Comparison of ENCODE assay signal across 8 cellular contexts in the genomic region with DNA sequence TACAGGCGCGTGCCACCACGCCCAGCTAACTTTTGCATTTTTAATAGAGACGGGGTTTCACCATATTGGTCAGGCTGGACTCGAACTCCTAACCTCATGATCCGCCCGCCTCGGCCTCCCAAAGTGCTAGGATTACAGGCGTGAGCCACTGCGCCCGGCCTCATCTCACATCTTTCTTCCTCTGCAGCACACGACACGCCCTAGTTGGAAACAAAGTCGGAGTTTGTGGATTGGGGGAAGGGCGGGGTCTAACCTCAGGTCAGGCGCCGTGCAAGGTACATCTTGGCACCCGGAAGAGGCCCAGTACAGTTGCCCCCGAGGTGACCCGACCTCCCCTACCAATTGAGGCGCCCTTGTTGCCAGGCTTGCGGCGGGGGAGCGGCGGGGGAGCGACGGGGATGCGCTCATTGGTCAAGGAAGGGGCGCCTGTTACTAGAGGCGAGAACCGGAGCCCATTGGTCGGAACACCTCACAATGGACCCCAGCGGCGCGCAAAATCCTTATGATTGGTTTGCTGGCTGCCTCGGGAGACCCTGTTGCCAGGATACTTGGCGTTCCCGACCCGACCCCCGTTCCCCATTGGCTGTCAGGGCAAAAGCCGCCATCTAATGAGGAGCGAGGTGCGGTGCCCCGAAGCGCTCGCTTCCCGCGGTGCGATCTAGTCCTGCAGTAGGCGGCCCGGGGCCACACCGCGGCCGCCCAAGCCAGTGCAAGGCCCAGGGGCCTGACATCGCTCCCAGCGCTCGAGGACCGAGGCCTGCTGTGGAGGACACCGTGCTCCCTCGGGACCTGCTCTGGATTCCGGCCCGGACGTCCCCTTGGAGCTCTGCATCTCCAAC. TPM values are rescaled to one million over a fixed set of nuclear protein-coding genes. Genes with fewer than 3 reads are reported as not detected.
DNase-seq lines count a peak whose midpoint lies in the region; ATAC-seq and TF ChIP-seq lines count a peak whose summit lies in the region.

A gene with protein sequence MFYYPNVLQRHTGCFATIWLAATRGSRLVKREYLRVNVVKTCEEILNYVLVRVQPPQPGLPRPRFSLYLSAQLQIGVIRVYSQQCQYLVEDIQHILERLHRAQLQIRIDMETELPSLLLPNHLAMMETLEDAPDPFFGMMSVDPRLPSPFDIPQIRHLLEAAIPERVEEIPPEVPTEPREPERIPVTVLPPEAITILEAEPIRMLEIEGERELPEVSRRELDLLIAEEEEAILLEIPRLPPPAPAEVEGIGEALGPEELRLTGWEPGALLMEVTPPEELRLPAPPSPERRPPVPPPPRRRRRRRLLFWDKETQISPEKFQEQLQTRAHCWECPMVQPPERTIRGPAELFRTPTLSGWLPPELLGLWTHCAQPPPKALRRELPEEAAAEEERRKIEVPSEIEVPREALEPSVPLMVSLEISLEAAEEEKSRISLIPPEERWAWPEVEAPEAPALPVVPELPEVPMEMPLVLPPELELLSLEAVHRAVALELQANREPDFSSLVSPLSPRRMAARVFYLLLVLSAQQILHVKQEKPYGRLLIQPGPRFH (plus strand): TSS at position 659 of the 839 bp plus-strand sequence. CDS start 473 bp downstream, outside the sequence.

- dilution Hi-C loops in IMR-90 (cut with HindIII; ENCODE audit: low sequenced_read_pairs, unreplicated experiment) = no loop called here

- H3K4me1 Mint-ChIP-seq in activated CD4-positive, alpha-beta T cell treated with anti-CD3 and anti-CD28 coated beads for 36 hours = peaks cover 31% of the 10 kb centered on the region

- no peak within 1 kb of the TSS for H3K23ac ChIP-seq in IMR-90 (ENCODE audit: low read depth, low read length)

- no peak within 1 kb of the TSS for H3K18ac ChIP-seq in IMR-90 (ENCODE audit: low read depth, low read length)

- H4K91ac ChIP-seq in IMR-90 (ENCODE audit: insufficient read depth, low read depth, low read length) = no peak within 1 kb of the TSS

- no peak within 1 kb of the TSS for H3K4me3 ChIP-seq in IMR-90 (ENCODE audit: insufficient read depth, low read depth, low read length)

- H4K8ac ChIP-seq in IMR-90 (ENCODE audit: low read depth in 2 of 2, low read length in 2 of 2) = 0 out of 4 replicates have a peak within 1 kb of the TSS, but pooled peaks of 1 of the 2 experiments have one; percentile 14

- no peaks in the 10 kb centered on the region for H3K79me1 ChIP-seq in IMR-90 (ENCODE audit: low read depth in 1 of 2, low read length in 2 of 2)

- H2AK5ac ChIP-seq in IMR-90 (ENCODE audit: low read depth, low read length) = no peak within 1 kb of the TSS

- peaks cover 46% of the 10 kb centered on the region for H3K36me3 Mint-ChIP-seq in activated CD4-positive, alpha-beta T cell treated with anti-CD3 and anti-CD28 coated beads for 36 hours (ENCODE audit: low read depth)

- no TSS peak for BruUV-seq in IMR-90 (replicated peaks; lab: Mats Ljungman, UMichigan)

- no peak for TF ChIP-seq CTCF in IMR-90 (conservative IDR thresholded peaks at IDR 0.05; ENCODE audit: low read depth, low read length)

- no peak within 1 kb of the TSS for H2BK20ac ChIP-seq in IMR-90 (ENCODE audit: low read depth, low read length)

- in situ Hi-C loops in IMR-90 (cut with MboI; ENCODE audit: low sequenced_read_pairs) = no loop called here

- H3K27me3 Mint-ChIP-seq in activated CD4-positive, alpha-beta T cell treated with anti-CD3 and anti-CD28 coated beads for 36 hours = no peaks in the 10 kb centered on the region

- H2BK120ac ChIP-seq in IMR-90 (ENCODE audit: low read depth, low read length) = no peak within 1 kb of the TSS

- H4K20me1 ChIP-seq in IMR-90 (ENCODE audit: insufficient read depth, low read length) = no peaks in the 10 kb centered on the region

- peak within 1 kb of the TSS; percentile 69 for H3K27ac Mint-ChIP-seq in activated CD4-positive, alpha-beta T cell treated with anti-CD3 and anti-CD28 coated beads for 36 hours

- TF ChIP-seq POLR2A in IMR-90 (IDR thresholded peaks at IDR 0.05; ENCODE audit: low read depth, low read length) = no peak

- H2BK15ac ChIP-seq in IMR-90 (ENCODE audit: low read depth, low read length) = no peak within 1 kb of the TSS

- no peak within 1 kb of the TSS for H3K56ac ChIP-seq in IMR-90 (ENCODE audit: extremely low read depth, insufficient read depth, low read length)

- CTCF ChIA-PET in IMR-90 (lab: Yijun Ruan, JAX) = interaction anchor here (0.7 kb wide), 1 partner anchor 10 kb away, joined by 3 read pairs; a partner anchor contains a TSS
- CTCF ChIA-PET in activated CD4-positive, alpha-beta T cell treated with anti-CD3 and anti-CD28 coated beads for 36 hours (lab: Charles Lee) = interaction anchor here (0.7 to 2.8 kb wide), 2 partner anchors 11 to 612 kb away, joined by 3 to 10 read pairs; a partner anchor contains a TSS

- no peak within 1 kb of the TSS for H4K5ac ChIP-seq in IMR-90 (ENCODE audit: low read depth, low read length)

- no peak for TF ChIP-seq RAD21 in IMR-90 (IDR thresholded peaks at IDR 0.05; ENCODE audit: low read length)

- H3K14ac ChIP-seq in IMR-90 (replicated peaks; ENCODE audit: low read depth, low read length) = no peak within 1 kb of the TSS

- no peaks in the 10 kb centered on the region for H3K4me1 ChIP-seq in IMR-90 (ENCODE audit: control insufficient read depth, insufficient read depth, low read length)

- 0 out of 2 replicates have a peak, but pooled peaks cover 3% of the 10 kb centered on the region for H3K9me1 ChIP-seq in IMR-90 (ENCODE audit: insufficient read depth, low read length)

- POLR2A ChIA-PET in IMR-90 (lab: Charles Lee; ENCODE audit: unreplicated experiment) = no interaction called here
- POLR2A ChIA-PET in activated CD4-positive, alpha-beta T cell treated with anti-CD3 and anti-CD28 coated beads for 36 hours (lab: Charles Lee) = interaction anchor here (0.6 to 1.5 kb wide), 4 partner anchors 9 to 77 kb away, joined by 4 to 11 read pairs (median 4); a partner anchor contains a TSS

- no peaks in the 10 kb centered on the region for H3K9me3 Mint-ChIP-seq in activated CD4-positive, alpha-beta T cell treated with anti-CD3 and anti-CD28 coated beads for 36 hours (ENCODE audit: low read depth)

- intact Hi-C loops in IMR-90 (cut with micrococcal nuclease) = no loop called here
- intact Hi-C loops in activated CD4-positive, alpha-beta T cell treated with anti-CD3 and anti-CD28 coated beads for 36 hours (cut with DNase I, micrococcal nuclease) = loop anchor here (1.0 to 2.0 kb wide), 2 partner anchors 17 kb away; a partner anchor contains a TSS
- intact Hi-C loops in left colon (cut with DNase I, micrococcal nuclease) = no loop called here

- peak within 1 kb of the TSS; percentile 66 for H3K4me3 Mint-ChIP-seq in activated CD4-positive, alpha-beta T cell treated with anti-CD3 and anti-CD28 coated beads for 36 hours

- no peak within 1 kb of the TSS for H3K4ac ChIP-seq in IMR-90 (ENCODE audit: low read depth, low read length)

- H2AK9ac ChIP-seq in IMR-90 (replicated peaks; ENCODE audit: low read depth, low read length, poor library complexity) = peak within 1 kb of the TSS; percentile 57

- no peaks in the 10 kb centered on the region for H3K27me3 ChIP-seq in IMR-90 (ENCODE audit: control insufficient read depth, insufficient read depth, low read length)

- 31% methylated on average over 35 of the region's 63 CpGs; no CpG with 5 or more reads in 1 of the 2 experiments for WGBS in IMR-90 (ENCODE audit: extremely low coverage in 2 of 2, insufficient read length in 1 of 2), 2 experiments

- H3K9me3 ChIP-seq in IMR-90 (ENCODE audit: control insufficient read depth, insufficient read depth, low read length) = no peaks in the 10 kb centered on the region

- no peak within 1 kb of the TSS for H3K4me2 ChIP-seq in IMR-90 (ENCODE audit: low read depth, low read length)

- H2BK5ac ChIP-seq in IMR-90 (ENCODE audit: low read depth, low read length, poor library complexity, severe bottlenecking) = no peak within 1 kb of the TSS

- peaks cover 29% of the 10 kb centered on the region for H3K36me3 ChIP-seq in IMR-90 (ENCODE audit: control insufficient read depth, insufficient read depth, low read length)

- DNase-seq in CD1c-positive myeloid dendritic cell (ENCODE audit: extremely low spot score) = peak; percentile 33
- DNase-seq in IMR-90 = no peak
- peak; percentile 75 for DNase-seq in activated CD4-positive, alpha-beta T cell treated with anti-CD3 and anti-CD28 coated beads for 36 hours
- DNase-seq in cerebellum (ENCODE audit: low spot score) = peak; percentile 97
- DNase-seq in left colon = peak; percentile 58 to 75
- DNase-seq in stimulated activated CD4-positive, alpha-beta T cell treated with anti-CD3 and anti-CD28 coated beads, Interleukin-2, amount 100 ng/mL, for 4 hours (ENCODE audit: low read depth) = peak; percentile 33
- no peak for DNase-seq in HuH-7 (ENCODE audit: low spot score)

- H3K9ac ChIP-seq in IMR-90 (ENCODE audit: low read depth, low read length) = no peak within 1 kb of the TSS

- ATAC-seq in GM19468 (IDR thresholded peaks at IDR 0.05; ENCODE audit: extremely low read depth, unreplicated experiment) = peak; percentile 69
- ATAC-seq in IMR-90 (ENCODE audit: low read depth) = no peak
- peak; percentile 81 for ATAC-seq in activated CD4-positive, alpha-beta T cell treated with anti-CD3 and anti-CD28 coated beads for 36 hours
- peak; percentile 42 for ATAC-seq in left colon

- no peak within 1 kb of the TSS for H3K27ac ChIP-seq in IMR-90 (ENCODE audit: insufficient read depth, low read length)

- H2AFZ ChIP-seq in IMR-90 (replicated peaks; ENCODE audit: low read length, poor library complexity) = peak within 1 kb of the TSS; percentile 61

TF ChIP-seq in IMR-90, 13 proteins besides CTCF, POLR2A, EP300 and RAD21 (continues in another document):
- no peak for TF ChIP-seq RFX5 (IDR thresholded peaks at IDR 0.05; ENCODE audit: low read depth, low read length)
- no peak for TF ChIP-seq FOS (IDR thresholded peaks at IDR 0.05; ENCODE audit: low read depth, low read length)
- TF ChIP-seq, protein P1, sequence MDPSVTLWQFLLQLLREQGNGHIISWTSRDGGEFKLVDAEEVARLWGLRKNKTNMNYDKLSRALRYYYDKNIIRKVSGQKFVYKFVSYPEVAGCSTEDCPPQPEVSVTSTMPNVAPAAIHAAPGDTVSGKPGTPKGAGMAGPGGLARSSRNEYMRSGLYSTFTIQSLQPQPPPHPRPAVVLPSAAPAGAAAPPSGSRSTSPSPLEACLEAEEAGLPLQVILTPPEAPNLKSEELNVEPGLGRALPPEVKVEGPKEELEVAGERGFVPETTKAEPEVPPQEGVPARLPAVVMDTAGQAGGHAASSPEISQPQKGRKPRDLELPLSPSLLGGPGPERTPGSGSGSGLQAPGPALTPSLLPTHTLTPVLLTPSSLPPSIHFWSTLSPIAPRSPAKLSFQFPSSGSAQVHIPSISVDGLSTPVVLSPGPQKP (IDR thresholded peaks at IDR 0.05; ENCODE audit: borderline replicate concordance, low read depth, low read length) = no peak

RNA-seq across cellular contexts. Expression of the gene that starts here (rescaled TPM):
- total RNA-seq in IMR-90 (2012; rRNA removed) (0.36 and 0.56 TPM in 2 replicates), cerebellum (37.9 TPM), left colon (10 to 100 TPM in 1 of 2 donors, 1 to 10 TPM in 1; 6.9 to 21.0 TPM)
- polyA plus RNA-seq in IMR-90 (2012; rRNA removed) = 3.5 and 3.6 TPM in 2 replicates
- 1.1 and 2.2 TPM in 2 replicates for polyA plus RNA-seq in IMR-90 (2012; cell fraction: cytosol; rRNA removed)
- 42.5 and 59.2 TPM in 2 replicates for polyA plus RNA-seq in IMR-90 (2012; cell fraction: nucleus; rRNA removed; ENCODE audit: low replicate concordance)
- total RNA-seq in activated CD4-positive, alpha-beta T cell treated with anti-CD3 and anti-CD28 coated beads for 36 hours = 10 to 100 TPM; 25.6 to 27.7 TPM

Comparison
In these comparisons a context has a peak if more than half of its experiments do, and no peak if none do; other contexts are left out.
1. DNase-seq: peak in CD1c-positive myeloid dendritic cell (single experiment), activated CD4-positive, alpha-beta T cell treated with anti-CD3 and anti-CD28 coated beads for 36 hours (single experiment), cerebellum (single experiment), left colon (2 of 2) and stimulated activated CD4-positive, alpha-beta T cell treated with anti-CD3 and anti-CD28 coated beads, Interleukin-2, amount 100 ng/mL, for 4 hours (single experiment); none in IMR-90 (single experiment) and HuH-7 (single experiment).
2. intact Hi-C loops: an anchor here in activated CD4-positive, alpha-beta T cell treated with anti-CD3 and anti-CD28 coated beads for 36 hours (1.0 to 2.0 kb wide); none called in IMR-90 and left colon.